26 cellular contexts compared by ENCODE assay signal in the genomic region with DNA sequence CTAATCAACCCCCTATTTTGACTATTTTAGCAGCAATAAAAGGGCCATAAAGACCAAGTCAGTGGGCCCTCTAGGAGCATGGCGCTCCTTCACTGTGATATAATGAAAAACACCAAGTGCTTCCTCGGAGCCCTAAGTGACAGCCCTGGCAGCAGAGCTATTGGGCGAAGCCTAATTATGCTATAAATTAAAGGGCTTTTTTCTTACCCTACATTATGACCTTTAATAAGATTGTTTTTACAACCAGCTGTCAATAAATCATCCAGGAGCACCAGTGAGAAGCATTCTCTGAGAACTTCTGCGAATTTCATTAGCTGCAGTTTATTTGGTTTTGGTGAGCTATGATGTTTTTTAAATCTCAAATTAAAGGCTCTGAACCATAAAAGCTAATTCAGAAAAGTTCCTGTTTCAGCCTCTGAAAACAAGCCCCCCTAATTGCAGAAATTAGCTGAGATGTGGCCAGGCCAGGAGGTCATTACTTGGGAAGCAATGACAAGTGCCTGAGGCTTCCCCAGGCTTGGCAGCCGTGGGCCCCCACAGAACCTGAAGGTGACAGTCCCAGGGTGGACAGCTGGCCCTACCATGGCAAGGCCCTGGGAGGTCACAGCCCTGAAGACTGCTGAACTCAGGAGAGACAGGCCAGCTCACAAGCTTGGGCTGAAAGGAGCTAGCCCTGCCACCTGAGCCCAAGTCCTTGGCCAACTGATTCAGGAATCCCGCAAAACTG. TPM values are rescaled to one million over a fixed set of nuclear protein-coding genes. Genes with fewer than 3 reads are reported as not detected.
A peak's percentile ranks its signal among the peaks of the same experiment; 100 is the strongest.
DNase-seq lines count a peak whose midpoint lies in the region; ATAC-seq and TF ChIP-seq lines count a peak whose summit lies in the region.
"Had no signal": no experiment of that assay in that cellular context is flagged by ENCODE, and none has a peak within 500 bp of the region (broad histone marks: within the 10 kb centered on the region; RNA-seq: fewer than 3 reads in every experiment).

No MANE protein-coding gene starts in this region.

- H2BK12ac ChIP-seq in neuronal stem cell (ENCODE audit: low read length), result no peak overlapping the region

- peaks cover 19 to 20% of the 10 kb centered on the region in 2 donors for H3K4me1 ChIP-seq in neuronal stem cell (ENCODE audit: control insufficient read depth in 2 of 2, insufficient read depth in 1 of 2, low read depth in 1 of 2, low read length in 2 of 2)

- H3K4me3 Mint-ChIP-seq in endothelial cell (ENCODE audit: unreplicated experiment), result no peak overlapping the region
- no peak overlapping the region for H3K4me3 Mint-ChIP-seq in activated naive CD8-positive, alpha-beta T cell treated with anti-CD3 and anti-CD28 coated beads for 36 hours
- H3K4me3 Mint-ChIP-seq: CD4-positive, CD25-positive, alpha-beta regulatory T cell; GM23338; H9; IgD-negative memory B cell had no signal

- H4K91ac ChIP-seq in neuronal stem cell (ENCODE audit: low read depth, low read length, poor library complexity), result no peak overlapping the region

- ATAC-seq in HG03025 (IDR thresholded peaks at IDR 0.05; ENCODE audit: low FRiP score, unreplicated experiment) (no peak), GM19328 (IDR thresholded peaks at IDR 0.05; ENCODE audit: unreplicated experiment) (no peak)
- ATAC-seq: GM23338 had no signal

- H3K27me3 Mint-ChIP-seq in endothelial cell (ENCODE audit: unreplicated experiment), result peaks cover 14% of the 10 kb centered on the region
- H3K27me3 Mint-ChIP-seq in activated naive CD8-positive, alpha-beta T cell treated with anti-CD3 and anti-CD28 coated beads for 36 hours, result peaks cover 23% of the 10 kb centered on the region

- H3K9me3 Mint-ChIP-seq in endothelial cell (ENCODE audit: unreplicated experiment), result no peaks in the 10 kb centered on the region
- peaks cover 3% of the 10 kb centered on the region for H3K9me3 Mint-ChIP-seq in activated naive CD8-positive, alpha-beta T cell treated with anti-CD3 and anti-CD28 coated beads for 36 hours

- H3K27ac Mint-ChIP-seq in endothelial cell (ENCODE audit: unreplicated experiment), result no peak overlapping the region
- no peak overlapping the region for H3K27ac Mint-ChIP-seq in activated naive CD8-positive, alpha-beta T cell treated with anti-CD3 and anti-CD28 coated beads for 36 hours
- H3K27ac Mint-ChIP-seq: CD4-positive, CD25-positive, alpha-beta regulatory T cell; GM23338; IgD-negative memory B cell had no signal

- H2AK5ac ChIP-seq in neuronal stem cell (ENCODE audit: low read depth, low read length), result no peak overlapping the region

- H3K4me3 ChIP-seq in neuronal stem cell (ENCODE audit: low read length in 2 of 2), result no peak overlapping the region
- H3K4me3 ChIP-seq: BLaER1, GM23338, SJSA1 had no signal

- no peaks in the 10 kb centered on the region for H3K79me1 ChIP-seq in neuronal stem cell (ENCODE audit: low read depth, low read length)

- no peak overlapping the region for H3K23ac ChIP-seq in neuronal stem cell (ENCODE audit: low read depth, low read length, poor library complexity)

- no peak overlapping the region for H3K4me2 ChIP-seq in neuronal stem cell (ENCODE audit: insufficient read depth, low read length, poor library complexity, severe bottlenecking)
- H3K4me2 ChIP-seq: BLaER1, GM23338, KMS-11 had no signal

- no peak overlapping the region for H3K27ac ChIP-seq in neuronal stem cell (replicated peaks; ENCODE audit: low read length)
- H3K27ac ChIP-seq: BLaER1, KMS-11, SJSA1 had no signal

- peaks cover 31% of the 10 kb centered on the region for H3K4me1 Mint-ChIP-seq in endothelial cell (ENCODE audit: unreplicated experiment)
- H3K4me1 Mint-ChIP-seq in activated naive CD8-positive, alpha-beta T cell treated with anti-CD3 and anti-CD28 coated beads for 36 hours, result no peaks in the 10 kb centered on the region
- H3K4me1 Mint-ChIP-seq: CD4-positive, CD25-positive, alpha-beta regulatory T cell; IgD-negative memory B cell had no signal

- H2BK5ac ChIP-seq in neuronal stem cell (ENCODE audit: low read length), result no peak overlapping the region

- H3K18ac ChIP-seq in neuronal stem cell (ENCODE audit: low read length), result peak overlapping the region; percentile 8

- no peaks in the 10 kb centered on the region for H3K27me3 ChIP-seq in neuronal stem cell (ENCODE audit: control insufficient read depth in 3 of 3, insufficient read depth in 3 of 3, low read depth in 1 of 3, low read length in 3 of 3)
- H3K27me3 ChIP-seq: BLaER1, SJSA1 had no signal

- H2BK120ac ChIP-seq in neuronal stem cell (ENCODE audit: low read depth, low read length), result no peak overlapping the region

- TF ChIP-seq CTCF in endothelial cell (IDR thresholded peaks at IDR 0.05; ENCODE audit: unreplicated experiment), result no peak

- no peak overlapping the region for H4K8ac ChIP-seq in neuronal stem cell (ENCODE audit: low read depth, low read length)

- no peaks in the 10 kb centered on the region for H3K36me3 ChIP-seq in neuronal stem cell (replicated peaks in 1 of 2; ENCODE audit: control insufficient read depth in 2 of 2, insufficient read depth in 2 of 2, low read length in 2 of 2)
- H3K36me3 ChIP-seq: BLaER1, SJSA1 had no signal

- DNase-seq in ELF-1 (ENCODE audit: low read depth, low spot score) (peak; percentile 15), NCI-H1417 treated with DMSO at 0.1 percent for 48 hours (lab: John Stamatoyannopoulos, UW) (peak; percentile 44), mesenteric fat pad (ENCODE audit: low spot score) (peak; percentile 59), neuronal stem cell (ENCODE audit: low spot score) (no peak), endothelial cell (ENCODE audit: low spot score) (no peak)
- DNase-seq in activated naive CD8-positive, alpha-beta T cell treated with anti-CD3 and anti-CD28 coated beads for 36 hours, result no peak
- DNase-seq: CD4-positive, CD25-positive, alpha-beta regulatory T cell; DMS153; DND-41; MM.1S; NCI-H1694 treated with DMSO at 0.1 percent for 48 hours; NCI-H2081 treated with DMSO at 0.1 percent for 48 hours; NCI-H2171 treated with DMSO at 0.1 percent for 48 hours; NCI-H345; NCI-H524 treated with DMSO at 0.1 percent for 48 hours; NCI-H774; Right ventricle myocardium superior; RPMI8226 had no signal

- no CpG with 5 or more reads among the region's 6 CpGs for WGBS in neuronal stem cell (ENCODE audit: extremely low coverage in 2 of 2, insufficient read length in 2 of 2, insufficient replicate concordance in 1 of 2), 2 donors

- no peak overlapping the region for H2BK15ac ChIP-seq in neuronal stem cell (ENCODE audit: low read length)

- no peak overlapping the region for H3K9ac ChIP-seq in neuronal stem cell (ENCODE audit: low read depth, low read length, poor library complexity)
- H3K9ac ChIP-seq: BLaER1, KMS-11 had no signal

- H2AFZ ChIP-seq in neuronal stem cell (ENCODE audit: low read length), result no peak overlapping the region
- H2AFZ ChIP-seq: GM23338 had no signal

- no peak overlapping the region for H3K14ac ChIP-seq in neuronal stem cell (ENCODE audit: low read length)

- peaks cover 3% of the 10 kb centered on the region for H3K36me3 Mint-ChIP-seq in endothelial cell (ENCODE audit: low read depth, unreplicated experiment)
- no peaks in the 10 kb centered on the region for H3K36me3 Mint-ChIP-seq in activated naive CD8-positive, alpha-beta T cell treated with anti-CD3 and anti-CD28 coated beads for 36 hours
- H3K36me3 Mint-ChIP-seq: CD4-positive, CD25-positive, alpha-beta regulatory T cell; IgD-negative memory B cell had no signal

- no peak overlapping the region for H3K4ac ChIP-seq in neuronal stem cell (ENCODE audit: low read length)

- H3K9me3 ChIP-seq in neuronal stem cell (replicated peaks in 1 of 2; ENCODE audit: control insufficient read depth in 2 of 2, insufficient read depth in 1 of 2, low read depth in 1 of 2, low read length in 2 of 2), result peaks cover 6 to 9% of the 10 kb centered on the region in 2 donors
- H3K9me3 ChIP-seq: SJSA1 had no signal

RNA-seq across cellular contexts. Expression of gene PKDCC, which starts 54.6 kb away (rescaled TPM):
- 289 TPM for total RNA-seq in mesenteric fat pad
- 93.5 TPM for polyA plus RNA-seq in neuronal stem cell (2013, experiment 1 of 2)
- 92.5 TPM for polyA plus RNA-seq in neuronal stem cell (2013, experiment 2 of 2)
- total RNA-seq in endothelial cell (ENCODE audit: unreplicated experiment), result 9.6 TPM
- not detected for total RNA-seq in activated naive CD8-positive, alpha-beta T cell treated with anti-CD3 and anti-CD28 coated beads for 36 hours
- total RNA-seq: CD4-positive, CD25-positive, alpha-beta regulatory T cell had no signal
- polyA plus RNA-seq: CD4-positive, CD25-positive, alpha-beta regulatory T cell; IgD-negative memory B cell had no signal

Comparison
In these comparisons a context has a peak if more than half of its experiments do, and no peak if none do; other contexts are left out.
1. DNase-seq: peak in ELF-1 (single experiment), NCI-H1417 treated with DMSO at 0.1 percent for 48 hours (single experiment) and mesenteric fat pad (single experiment); none in neuronal stem cell (single experiment), endothelial cell (single experiment) and activated naive CD8-positive, alpha-beta T cell treated with anti-CD3 and anti-CD28 coated beads for 36 hours (single experiment).
2. RNA of gene PKDCC, which starts 54.6 kb away (total RNA-seq): 289 TPM in mesenteric fat pad (single experiment); 9.6 TPM in endothelial cell (single experiment) and not detected in activated naive CD8-positive, alpha-beta T cell treated with anti-CD3 and anti-CD28 coated beads for 36 hours; every median in the first group is over 10 times any median in the second.